Comparison of ENCODE assay signal across 9 cellular contexts in the genomic region with DNA sequence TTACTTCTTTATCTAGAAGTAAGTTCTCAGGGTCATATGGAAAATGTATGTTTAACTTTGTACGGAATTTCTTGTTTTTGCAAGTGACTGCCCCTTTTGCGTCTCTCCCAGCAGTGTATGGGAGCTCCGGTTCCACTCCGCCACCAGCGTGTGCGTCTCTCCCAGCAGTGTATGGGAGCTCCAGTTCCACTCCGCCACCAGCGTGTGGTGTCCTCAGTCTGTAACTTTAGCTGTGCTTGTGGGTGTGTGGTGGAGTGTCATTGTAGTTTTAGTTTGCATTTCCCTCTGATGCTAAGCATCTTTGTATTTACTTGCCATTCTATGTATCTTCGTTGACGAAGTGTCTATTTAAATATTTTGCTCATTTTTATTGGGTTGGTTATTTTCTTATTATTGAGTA. TPM values are rescaled to one million over a fixed set of nuclear protein-coding genes. Genes with fewer than 3 reads are reported as not detected.
DNase-seq lines count a peak whose midpoint lies in the region; ATAC-seq and TF ChIP-seq lines count a peak whose summit lies in the region.
"Had no signal": no experiment of that assay in that cellular context is flagged by ENCODE, and none has a peak within 500 bp of the region (broad histone marks: within the 10 kb centered on the region; RNA-seq: fewer than 3 reads in every experiment).

No MANE protein-coding gene starts in this region.

- H3K4me3 Mint-ChIP-seq in WTC11 (peak overlapping the region; percentile 78), immature natural killer cell (peak overlapping the region; percentile 43 to 89 (median 63))

- TF ChIP-seq CTCF in GM12875 (IDR thresholded peaks at IDR 0.05; ENCODE audit: borderline replicate concordance, insufficient read depth, low read depth, low read length) = 0 out of 2 replicates have a peak, but pooled peaks have one; percentile 16
- TF ChIP-seq CTCF in WTC11 (IDR thresholded peaks at IDR 0.05) = no peak

- H3K27me3 Mint-ChIP-seq in WTC11 (ENCODE audit: low read depth) (no peaks in the 10 kb centered on the region), immature natural killer cell (ENCODE audit: low read depth in 3 of 3) (peaks cover 0 to 9% (median 0%) of the 10 kb centered on the region in 3 donors)

- H3K4me3 ChIP-seq in GM12875 (ENCODE audit: low read depth, low read length) = no peak overlapping the region

- H3K9me3 Mint-ChIP-seq in WTC11 (no peaks in the 10 kb centered on the region), immature natural killer cell (no peaks in the 10 kb centered on the region)

- H3K4me1 Mint-ChIP-seq in WTC11 (peaks cover 36% of the 10 kb centered on the region), immature natural killer cell (peaks cover 16 to 29% of the 10 kb centered on the region in 2 donors)

- H3K27ac Mint-ChIP-seq in WTC11 = peak overlapping the region; percentile 75
- H3K27ac Mint-ChIP-seq in immature natural killer cell = peak overlapping the region; percentile 25 to 82 (median 36)

- DNase-seq in CD1c-positive myeloid dendritic cell (ENCODE audit: extremely low spot score) (peak; percentile 11), WTC11 (ENCODE audit: low spot score) (peak; percentile 56), immature natural killer cell (no peak), posterior cingulate gyrus (no peak), cortex of kidney (lab: John Stamatoyannopoulos, UW) (no peak)
- DNase-seq: NCI-H1694 treated with DMSO at 0.1 percent for 48 hours had no signal

- H3K36me3 Mint-ChIP-seq in WTC11 (peaks cover 20% of the 10 kb centered on the region; the same call in 1 of the 2 replicates), immature natural killer cell (peaks cover 6 to 7% (median 7%) of the 10 kb centered on the region in 3 donors)

- peak; percentile 31 for ATAC-seq in WTC11
- no peak for ATAC-seq in HG02678 (IDR thresholded peaks at IDR 0.05; ENCODE audit: unreplicated experiment)
- no peak for ATAC-seq in GM21515 (IDR thresholded peaks at IDR 0.05; ENCODE audit: unreplicated experiment)

- intact Hi-C loops in posterior cingulate gyrus (cut with DNase I) = loop anchor here (2.0 kb wide), 1 partner anchor 59 kb away; no protein-coding TSS in a partner anchor

- POLR2A ChIA-PET in WTC11 (lab: Charles Lee) = no interaction called here

- CTCF ChIA-PET in WTC11 (lab: Charles Lee) = interaction anchor here (0.8 to 1.1 kb wide), 3 partner anchors 26 to 269 kb away, joined by 3 to 14 read pairs (median 4); no protein-coding TSS in a partner anchor

TF ChIP-seq in WTC11, 78 proteins besides CTCF, POLR2A, EP300 and RAD21:
- TF ChIP-seq, protein P1, sequence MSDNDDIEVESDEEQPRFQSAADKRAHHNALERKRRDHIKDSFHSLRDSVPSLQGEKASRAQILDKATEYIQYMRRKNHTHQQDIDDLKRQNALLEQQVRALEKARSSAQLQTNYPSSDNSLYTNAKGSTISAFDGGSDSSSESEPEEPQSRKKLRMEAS (CRISPR knock-in tag; IDR thresholded peaks at IDR 0.05) = no peak
- TF ChIP-seq, protein P2, sequence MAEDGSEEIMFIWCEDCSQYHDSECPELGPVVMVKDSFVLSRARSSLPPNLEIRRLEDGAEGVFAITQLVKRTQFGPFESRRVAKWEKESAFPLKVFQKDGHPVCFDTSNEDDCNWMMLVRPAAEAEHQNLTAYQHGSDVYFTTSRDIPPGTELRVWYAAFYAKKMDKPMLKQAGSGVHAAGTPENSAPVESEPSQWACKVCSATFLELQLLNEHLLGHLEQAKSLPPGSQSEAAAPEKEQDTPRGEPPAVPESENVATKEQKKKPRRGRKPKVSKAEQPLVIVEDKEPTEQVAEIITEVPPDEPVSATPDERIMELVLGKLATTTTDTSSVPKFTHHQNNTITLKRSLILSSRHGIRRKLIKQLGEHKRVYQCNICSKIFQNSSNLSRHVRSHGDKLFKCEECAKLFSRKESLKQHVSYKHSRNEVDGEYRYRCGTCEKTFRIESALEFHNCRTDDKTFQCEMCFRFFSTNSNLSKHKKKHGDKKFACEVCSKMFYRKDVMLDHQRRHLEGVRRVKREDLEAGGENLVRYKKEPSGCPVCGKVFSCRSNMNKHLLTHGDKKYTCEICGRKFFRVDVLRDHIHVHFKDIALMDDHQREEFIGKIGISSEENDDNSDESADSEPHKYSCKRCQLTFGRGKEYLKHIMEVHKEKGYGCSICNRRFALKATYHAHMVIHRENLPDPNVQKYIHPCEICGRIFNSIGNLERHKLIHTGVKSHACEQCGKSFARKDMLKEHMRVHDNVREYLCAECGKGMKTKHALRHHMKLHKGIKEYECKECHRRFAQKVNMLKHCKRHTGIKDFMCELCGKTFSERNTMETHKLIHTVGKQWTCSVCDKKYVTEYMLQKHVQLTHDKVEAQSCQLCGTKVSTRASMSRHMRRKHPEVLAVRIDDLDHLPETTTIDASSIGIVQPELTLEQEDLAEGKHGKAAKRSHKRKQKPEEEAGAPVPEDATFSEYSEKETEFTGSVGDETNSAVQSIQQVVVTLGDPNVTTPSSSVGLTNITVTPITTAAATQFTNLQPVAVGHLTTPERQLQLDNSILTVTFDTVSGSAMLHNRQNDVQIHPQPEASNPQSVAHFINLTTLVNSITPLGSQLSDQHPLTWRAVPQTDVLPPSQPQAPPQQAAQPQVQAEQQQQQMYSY (CRISPR knock-in tag; IDR thresholded peaks at IDR 0.05) = peak; percentile 49
- TF ChIP-seq MYBL2 (CRISPR knock-in tag; IDR thresholded peaks at IDR 0.05) = no peak
- TF ChIP-seq, protein P3, sequence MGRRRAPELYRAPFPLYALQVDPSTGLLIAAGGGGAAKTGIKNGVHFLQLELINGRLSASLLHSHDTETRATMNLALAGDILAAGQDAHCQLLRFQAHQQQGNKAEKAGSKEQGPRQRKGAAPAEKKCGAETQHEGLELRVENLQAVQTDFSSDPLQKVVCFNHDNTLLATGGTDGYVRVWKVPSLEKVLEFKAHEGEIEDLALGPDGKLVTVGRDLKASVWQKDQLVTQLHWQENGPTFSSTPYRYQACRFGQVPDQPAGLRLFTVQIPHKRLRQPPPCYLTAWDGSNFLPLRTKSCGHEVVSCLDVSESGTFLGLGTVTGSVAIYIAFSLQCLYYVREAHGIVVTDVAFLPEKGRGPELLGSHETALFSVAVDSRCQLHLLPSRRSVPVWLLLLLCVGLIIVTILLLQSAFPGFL (CRISPR knock-in tag; IDR thresholded peaks at IDR 0.05; ENCODE audit: borderline replicate concordance) = no peak
- TF ChIP-seq ZNF219 (CRISPR knock-in tag; IDR thresholded peaks at IDR 0.05; ENCODE audit: borderline replicate concordance) = no peak

RNA-seq across cellular contexts. Expression of a gene that starts 2.4 kb away (rescaled TPM):
- total RNA-seq in WTC11 (2021) = 97.4 to 100 TPM (median 99.9 TPM) in 3 replicates
- polyA plus RNA-seq in immature natural killer cell = 10 to 100 TPM; 27.8 to 56.4 (median 53.3) TPM

RNA-seq across cellular contexts. Expression of a gene that starts 3.3 kb away (rescaled TPM):
- total RNA-seq in WTC11 (2021) = 64.9 to 69.4 TPM (median 68.5 TPM) in 3 replicates
- polyA plus RNA-seq in immature natural killer cell = 10 to 100 TPM; 47.8 to 63.2 (median 60.2) TPM

RNA-seq across cellular contexts. Expression of a gene that starts 53.3 kb away (rescaled TPM):
- total RNA-seq in WTC11 (2021) = not detected in 3 replicates
- polyA plus RNA-seq in immature natural killer cell = not detected

Comparison
In these comparisons a context has a peak if more than half of its experiments do, and no peak if none do; other contexts are left out.
1. DNase-seq: peak in CD1c-positive myeloid dendritic cell (single experiment) and WTC11 (single experiment); none in immature natural killer cell (0 of 3), posterior cingulate gyrus (0 of 10) and cortex of kidney (single experiment).